15 cellular contexts compared by ENCODE assay signal in genomic region chr18:14747513-14748474, GRCh38. TPM values are rescaled to one million over a fixed set of nuclear protein-coding genes. Genes with fewer than 3 reads are reported as not detected.
A peak's percentile ranks its signal among the peaks of the same experiment; 100 is the strongest.
DNase-seq lines count a peak whose midpoint lies in the region; ATAC-seq and TF ChIP-seq lines count a peak whose summit lies in the region.
"Had no signal": no experiment of that assay in that cellular context is flagged by ENCODE, and none has a peak within 500 bp of the region (broad histone marks: within the 10 kb centered on the region; RNA-seq: fewer than 3 reads in every experiment).

ANKRD30B (plus strand) TSS chr18:14748172; CDS start chr18:14748420, 248 bp downstream.

- CTCF ChIA-PET in activated CD8-positive, alpha-beta T cell treated with anti-CD3 and anti-CD28 coated beads for 36 hours (lab: Charles Lee): no interaction called here
- CTCF ChIA-PET in activated CD8-positive, alpha-beta T cell treated with anti-CD3 and anti-CD28 coated beads, Interleukin-2, amount 10 ng/mL, durations not matched to agents 7 days and 5 days (lab: Charles Lee): no interaction called here

- H3K9me3 ChIP-seq in iPS-18a (ENCODE audit: control insufficient read depth, low read depth, low read length): no peaks in the 10 kb centered on the region
- peaks cover 0 to 3% (median 0%) of the 10 kb centered on the region in 5 donors for H3K9me3 ChIP-seq in subcutaneous abdominal adipose tissue (ENCODE audit: control insufficient read depth in 5 of 5, low read length in 5 of 5)
- H3K9me3 ChIP-seq: adrenal gland had no signal

- no peaks in the 10 kb centered on the region for H3K36me3 Mint-ChIP-seq in activated CD8-positive, alpha-beta T cell treated with anti-CD3 and anti-CD28 coated beads for 36 hours (ENCODE audit: low read depth)
- no peaks in the 10 kb centered on the region for H3K36me3 Mint-ChIP-seq in activated CD8-positive, alpha-beta T cell treated with anti-CD3 and anti-CD28 coated beads, Interleukin-2, amount 10 ng/mL, durations not matched to agents 7 days and 5 days (ENCODE audit: low read depth)
- no peaks in the 10 kb centered on the region for H3K36me3 Mint-ChIP-seq in activated T-cell treated with anti-CD3 and anti-CD28 coated beads, Interleukin-2, amount 50 U/mL, for 72 hours (ENCODE audit: insufficient read depth in 2 of 2)

- H3K27ac ChIP-seq in iPS-18a (ENCODE audit: low read length) (no peak within 1 kb of the TSS), subcutaneous abdominal adipose tissue (ENCODE audit: low read depth, low read length) (no peak within 1 kb of the TSS)
- H3K27ac ChIP-seq: adrenal gland had no signal

- H3K4me3 ChIP-seq in iPS-18a (ENCODE audit: low read length) (peak within 1 kb of the TSS; percentile 46), subcutaneous abdominal adipose tissue (ENCODE audit: low read depth in 1 of 5, low read length in 5 of 5) (peak within 1 kb of the TSS in 3 of 5 donors; percentile 14 to 56 (median 36))
- H3K4me3 ChIP-seq: adrenal gland had no signal

- POLR2A ChIA-PET in activated CD8-positive, alpha-beta T cell treated with anti-CD3 and anti-CD28 coated beads for 36 hours (lab: Charles Lee): no interaction called here
- POLR2A ChIA-PET in activated CD8-positive, alpha-beta T cell treated with anti-CD3 and anti-CD28 coated beads, Interleukin-2, amount 10 ng/mL, durations not matched to agents 7 days and 5 days (lab: Charles Lee): no interaction called here

- H3K4me1 ChIP-seq in iPS-18a (ENCODE audit: control insufficient read depth, low read depth, low read length) (no peaks in the 10 kb centered on the region), subcutaneous abdominal adipose tissue (ENCODE audit: control insufficient read depth in 5 of 5, insufficient read depth in 5 of 5, low read length in 5 of 5) (peaks cover 0 to 11% (median 8%) of the 10 kb centered on the region in 5 donors)
- H3K4me1 ChIP-seq: adrenal gland had no signal

- no peak within 1 kb of the TSS for H3K27ac Mint-ChIP-seq in activated CD8-positive, alpha-beta T cell treated with anti-CD3 and anti-CD28 coated beads for 36 hours
- no peak within 1 kb of the TSS for H3K27ac Mint-ChIP-seq in activated CD8-positive, alpha-beta T cell treated with anti-CD3 and anti-CD28 coated beads, Interleukin-2, amount 10 ng/mL, durations not matched to agents 7 days and 5 days
- H3K27ac Mint-ChIP-seq in activated T-cell treated with anti-CD3 and anti-CD28 coated beads, Interleukin-2, amount 50 U/mL, for 72 hours: no peak within 1 kb of the TSS

- H3K27me3 Mint-ChIP-seq in activated CD8-positive, alpha-beta T cell treated with anti-CD3 and anti-CD28 coated beads for 36 hours: peaks cover 8% of the 10 kb centered on the region
- H3K27me3 Mint-ChIP-seq in activated CD8-positive, alpha-beta T cell treated with anti-CD3 and anti-CD28 coated beads, Interleukin-2, amount 10 ng/mL, durations not matched to agents 7 days and 5 days (ENCODE audit: low read depth): peaks cover 7% of the 10 kb centered on the region
- peaks cover 12% of the 10 kb centered on the region for H3K27me3 Mint-ChIP-seq in activated T-cell treated with anti-CD3 and anti-CD28 coated beads, Interleukin-2, amount 50 U/mL, for 72 hours (ENCODE audit: low read depth)

- peaks cover 35% of the 10 kb centered on the region for H3K27me3 ChIP-seq in iPS-18a (ENCODE audit: control insufficient read depth, insufficient read depth, low read length)
- peaks cover 0 to 14% (median 4%) of the 10 kb centered on the region in 5 donors for H3K27me3 ChIP-seq in subcutaneous abdominal adipose tissue (ENCODE audit: control insufficient read depth in 5 of 5, insufficient read depth in 4 of 5, low read length in 5 of 5)

- H3K36me3 ChIP-seq in iPS-18a (ENCODE audit: control insufficient read depth, low read depth, low read length) (no peaks in the 10 kb centered on the region), subcutaneous abdominal adipose tissue (ENCODE audit: control insufficient read depth in 5 of 5, insufficient read depth in 5 of 5, low read length in 5 of 5) (no peaks in the 10 kb centered on the region)
- H3K36me3 ChIP-seq: adrenal gland had no signal

- no peak for ATAC-seq in activated CD8-positive, alpha-beta T cell treated with anti-CD3 and anti-CD28 coated beads for 36 hours
- ATAC-seq in activated CD8-positive, alpha-beta T cell treated with anti-CD3 and anti-CD28 coated beads, Interleukin-2, amount 10 ng/mL, durations not matched to agents 7 days and 5 days: no peak
- ATAC-seq in activated T-cell treated with anti-CD3 and anti-CD28 coated beads, Interleukin-2, amount 50 U/mL, for 72 hours (replicated peaks in 1 of 2): peak; percentile 25 to 38
- no peak for ATAC-seq in HG02973 (IDR thresholded peaks at IDR 0.05; ENCODE audit: unreplicated experiment)

- no peak for TF ChIP-seq CTCF in activated CD8-positive, alpha-beta T cell treated with anti-CD3 and anti-CD28 coated beads for 36 hours (IDR thresholded peaks at IDR 0.05)

- H3K4me1 Mint-ChIP-seq in activated CD8-positive, alpha-beta T cell treated with anti-CD3 and anti-CD28 coated beads for 36 hours (ENCODE audit: low read depth): no peaks in the 10 kb centered on the region
- H3K4me1 Mint-ChIP-seq in activated CD8-positive, alpha-beta T cell treated with anti-CD3 and anti-CD28 coated beads, Interleukin-2, amount 10 ng/mL, durations not matched to agents 7 days and 5 days (ENCODE audit: low read depth): no peaks in the 10 kb centered on the region
- H3K4me1 Mint-ChIP-seq in activated T-cell treated with anti-CD3 and anti-CD28 coated beads, Interleukin-2, amount 50 U/mL, for 72 hours (ENCODE audit: low read depth): no peaks in the 10 kb centered on the region

- intact Hi-C loops in activated CD8-positive, alpha-beta T cell treated with anti-CD3 and anti-CD28 coated beads for 36 hours (cut with micrococcal nuclease): no loop called here

- H3K4me3 Mint-ChIP-seq in activated CD8-positive, alpha-beta T cell treated with anti-CD3 and anti-CD28 coated beads for 36 hours: no peak within 1 kb of the TSS
- H3K4me3 Mint-ChIP-seq in activated CD8-positive, alpha-beta T cell treated with anti-CD3 and anti-CD28 coated beads, Interleukin-2, amount 10 ng/mL, durations not matched to agents 7 days and 5 days: no peak within 1 kb of the TSS
- H3K4me3 Mint-ChIP-seq in activated T-cell treated with anti-CD3 and anti-CD28 coated beads, Interleukin-2, amount 50 U/mL, for 72 hours: peak within 1 kb of the TSS; percentile 29 to 46

- DNase-seq in activated CD8-positive, alpha-beta T cell treated with anti-CD3 and anti-CD28 coated beads for 36 hours: peak; percentile 4
- no peak for DNase-seq in activated CD8-positive, alpha-beta T cell treated with anti-CD3 and anti-CD28 coated beads, Interleukin-2, amount 10 ng/mL, durations not matched to agents 7 days and 5 days
- no peak for DNase-seq in activated T-cell treated with anti-CD3 and anti-CD28 coated beads, Interleukin-2, amount 50 U/mL, for 72 hours
- DNase-seq in DMS53 treated with DMSO at 0.1 percent for 48 hours (lab: John Stamatoyannopoulos, UW; ENCODE audit: unreplicated experiment): no peak
- DNase-seq in occipital lobe (lab: John Stamatoyannopoulos, UW): no peak
- DNase-seq: activated CD4-positive, alpha-beta T cell treated with anti-CD3 and anti-CD28 coated beads for 1 hour; GOT3; KBM-7; NCI-H226 had no signal

- H3K9me3 Mint-ChIP-seq in activated CD8-positive, alpha-beta T cell treated with anti-CD3 and anti-CD28 coated beads for 36 hours: no peaks in the 10 kb centered on the region
- H3K9me3 Mint-ChIP-seq in activated CD8-positive, alpha-beta T cell treated with anti-CD3 and anti-CD28 coated beads, Interleukin-2, amount 10 ng/mL, durations not matched to agents 7 days and 5 days (ENCODE audit: insufficient read depth): no peaks in the 10 kb centered on the region
- H3K9me3 Mint-ChIP-seq in activated T-cell treated with anti-CD3 and anti-CD28 coated beads, Interleukin-2, amount 50 U/mL, for 72 hours: no peaks in the 10 kb centered on the region

- no peak within 1 kb of the TSS for H3K9ac ChIP-seq in iPS-18a (ENCODE audit: low read length)
- H3K9ac ChIP-seq in subcutaneous abdominal adipose tissue (ENCODE audit: low read length in 5 of 5): no peak within 1 kb of the TSS

RNA-seq across cellular contexts. Expression of gene ANKRD30B, which starts in this region (rescaled TPM):
- total RNA-seq in activated CD8-positive, alpha-beta T cell treated with anti-CD3 and anti-CD28 coated beads for 36 hours: not detected
- total RNA-seq in activated CD8-positive, alpha-beta T cell treated with anti-CD3 and anti-CD28 coated beads, Interleukin-2, amount 10 ng/mL, durations not matched to agents 7 days and 5 days: not detected
- total RNA-seq in activated T-cell treated with anti-CD3 and anti-CD28 coated beads, Interleukin-2, amount 50 U/mL, for 72 hours: not detected
- total RNA-seq in occipital lobe: 0.16 TPM
- total RNA-seq: osteocyte, urinary bladder had no signal

Comparison
In these comparisons a context has a peak if more than half of its experiments do, and no peak if none do; other contexts are left out.
1. Peak in DNase-seq in activated CD8-positive, alpha-beta T cell treated with anti-CD3 and anti-CD28 coated beads for 36 hours; RNA of the gene not detected or under 1 TPM.
2. Peak in ATAC-seq in activated T-cell treated with anti-CD3 and anti-CD28 coated beads, Interleukin-2, amount 50 U/mL, for 72 hours; RNA of the gene not detected or under 1 TPM.
3. H3K4me3 Mint-ChIP-seq: peak in activated T-cell treated with anti-CD3 and anti-CD28 coated beads, Interleukin-2, amount 50 U/mL, for 72 hours (2 of 2); none in activated CD8-positive, alpha-beta T cell treated with anti-CD3 and anti-CD28 coated beads for 36 hours (single experiment) and activated CD8-positive, alpha-beta T cell treated with anti-CD3 and anti-CD28 coated beads, Interleukin-2, amount 10 ng/mL, durations not matched to agents 7 days and 5 days (single experiment).